In the genomic region with DNA sequence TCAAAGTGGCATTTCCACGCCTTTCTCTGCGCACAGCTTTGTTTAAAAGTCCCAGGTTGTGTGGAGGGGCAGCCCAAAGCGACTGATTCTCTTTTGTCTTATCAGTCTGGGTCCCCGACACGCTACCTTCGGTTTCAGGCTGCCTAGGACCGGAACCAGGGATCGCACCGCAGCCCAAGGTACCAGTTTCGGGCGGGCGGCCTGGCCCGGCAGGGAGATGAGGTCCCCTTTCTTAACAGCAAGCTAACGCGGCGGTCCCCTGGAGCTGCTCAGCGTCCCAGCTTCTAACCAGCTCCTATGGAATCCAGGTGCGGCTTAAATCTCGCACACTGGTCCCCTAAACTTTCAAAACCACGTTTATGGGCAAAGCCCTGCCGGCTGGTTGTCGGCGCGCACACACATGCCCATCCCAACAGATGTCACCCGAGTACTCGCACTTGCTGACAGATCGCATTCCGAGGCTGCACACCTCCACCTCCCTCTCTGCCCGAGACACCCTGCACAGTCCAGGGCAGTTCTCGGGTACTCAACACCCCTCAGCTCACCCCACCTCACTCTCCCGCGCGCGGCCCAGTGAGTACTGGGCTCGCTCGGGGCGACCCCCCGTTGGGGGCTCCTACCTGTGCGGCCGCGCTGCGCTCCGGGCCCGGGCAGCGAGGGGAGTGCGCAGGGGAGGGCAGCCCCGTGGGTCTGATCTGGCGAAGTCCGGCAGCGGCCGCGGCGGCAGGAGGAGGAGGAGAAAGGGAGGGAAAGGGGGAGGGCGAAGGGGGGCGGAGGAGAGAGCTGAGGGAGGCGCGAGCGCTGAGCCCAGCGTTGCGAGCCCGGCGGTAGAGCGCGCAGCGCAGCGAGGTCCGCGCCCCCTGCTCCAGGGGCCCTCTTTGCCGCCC, we compare ENCODE assay signal across 8 cellular contexts. TPM values are rescaled to one million over a fixed set of nuclear protein-coding genes. Genes with fewer than 3 reads are reported as not detected.
DNase-seq lines count a peak whose midpoint lies in the region; ATAC-seq, FAIRE-seq and TF ChIP-seq lines count a peak whose summit lies in the region.

A gene with protein sequence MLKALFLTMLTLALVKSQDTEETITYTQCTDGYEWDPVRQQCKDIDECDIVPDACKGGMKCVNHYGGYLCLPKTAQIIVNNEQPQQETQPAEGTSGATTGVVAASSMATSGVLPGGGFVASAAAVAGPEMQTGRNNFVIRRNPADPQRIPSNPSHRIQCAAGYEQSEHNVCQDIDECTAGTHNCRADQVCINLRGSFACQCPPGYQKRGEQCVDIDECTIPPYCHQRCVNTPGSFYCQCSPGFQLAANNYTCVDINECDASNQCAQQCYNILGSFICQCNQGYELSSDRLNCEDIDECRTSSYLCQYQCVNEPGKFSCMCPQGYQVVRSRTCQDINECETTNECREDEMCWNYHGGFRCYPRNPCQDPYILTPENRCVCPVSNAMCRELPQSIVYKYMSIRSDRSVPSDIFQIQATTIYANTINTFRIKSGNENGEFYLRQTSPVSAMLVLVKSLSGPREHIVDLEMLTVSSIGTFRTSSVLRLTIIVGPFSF (minus strand): TSS at position 692 of the 887 bp plus-strand sequence. CDS start 1,342 bp downstream, outside the sequence.

- H3K9ac ChIP-seq in PC-3 (ENCODE audit: low read length) = peak within 1 kb of the TSS; percentile 28; the same call in 1 of the 2 replicates

- no peaks in the 10 kb centered on the region for H3F3A ChIP-seq in PC-3 (ENCODE audit: low read length, unreplicated experiment)

- no peaks in the 10 kb centered on the region for H3K36me3 ChIP-seq in PC-3 (ENCODE audit: low read depth, low read length)
- no peaks in the 10 kb centered on the region for H3K36me3 ChIP-seq in mucosa of descending colon (ENCODE audit: low read depth)
- H3K36me3 ChIP-seq in uterus = no peaks in the 10 kb centered on the region

- H3K79me2 ChIP-seq in PC-3 (ENCODE audit: low read length) = peaks cover 10% of the 10 kb centered on the region

- no peak within 1 kb of the TSS for H3K27ac ChIP-seq in PC-3 (ENCODE audit: low read length)
- H3K27ac ChIP-seq in uterus = peak within 1 kb of the TSS; percentile 82 to 88

- H3K27me3 ChIP-seq in PC-3 (ENCODE audit: low read length) (no peaks in the 10 kb centered on the region), uterus (no peaks in the 10 kb centered on the region)

- FAIRE-seq in GM12892 (lab: Jason Lieb, UNC) = no peak

- H3K9me3 ChIP-seq in PC-3 (ENCODE audit: low read length) (no peaks in the 10 kb centered on the region), mucosa of descending colon (no peaks in the 10 kb centered on the region), uterus (no peaks in the 10 kb centered on the region)

- intact Hi-C loops in PC-3 (cut with micrococcal nuclease) (loop anchor here (1.0 to 5.0 kb wide), 2 partner anchors 39 to 152 kb away; no protein-coding TSS in a partner anchor), mucosa of descending colon (cut with DNase I, micrococcal nuclease) (no loop called here), uterus (cut with DNase I; ENCODE audit: low total_unique reads) (no loop called here)

- H3K9me2 ChIP-seq in PC-3 (replicated peaks; ENCODE audit: low read length) = no peaks in the 10 kb centered on the region

- H3K4me1 ChIP-seq in PC-3 (ENCODE audit: insufficient read depth, low read length) (peaks cover 18% of the 10 kb centered on the region), mucosa of descending colon (ENCODE audit: low read depth) (peaks cover 2% of the 10 kb centered on the region), uterus (no peaks in the 10 kb centered on the region)

- POLR2A ChIA-PET in PC-3 (lab: Charles Lee; ENCODE audit: unreplicated experiment) = no interaction called here

- no peaks in the 10 kb centered on the region for H4K20me1 ChIP-seq in PC-3 (ENCODE audit: low read length)

- TF ChIP-seq POLR2A in GM12892 (IDR thresholded peaks at IDR 0.05; ENCODE audit: low read depth, low read length) (no peak), uterus (IDR thresholded peaks at IDR 0.05) (peak in 1 of 2 donors; percentile 64)

- ATAC-seq in HG02870 (IDR thresholded peaks at IDR 0.05; ENCODE audit: unreplicated experiment) (peak; percentile 68), PC-3 (peak; percentile 90), mucosa of descending colon (peak; percentile 64)

- H3K4me2 ChIP-seq in PC-3 (ENCODE audit: low read length) = peak within 1 kb of the TSS; percentile 95

- H2AFZ ChIP-seq in PC-3 (ENCODE audit: low read length) = peak within 1 kb of the TSS; percentile 94

- peak; percentile 1 for DNase-seq in GM12892 (ENCODE audit: insufficient read length)
- DNase-seq in PC-3 = peak; percentile 69
- no peak for DNase-seq in epithelial cell of proximal tubule (ENCODE audit: low read depth)
- peak; percentile 16 to 57 (median 43) for DNase-seq in mucosa of descending colon
- peak; percentile 80 to 83 for DNase-seq in uterus
- no peak for DNase-seq in OCI-M1 (lab: John Stamatoyannopoulos, UW)
- no peak for DNase-seq in RKO (ENCODE audit: low spot score)

- TF ChIP-seq CTCF in PC-3 (conservative IDR thresholded peaks at IDR 0.05; ENCODE audit: low read depth, low read length) = peak; percentile 28; the same call in 1 of the 2 replicates
- peak; percentile 13 for TF ChIP-seq CTCF in epithelial cell of proximal tubule (conservative IDR thresholded peaks at IDR 0.05; ENCODE audit: low read depth, low read length)
- TF ChIP-seq CTCF in mucosa of descending colon (IDR thresholded peaks at IDR 0.05) = no peak
- no peak for TF ChIP-seq CTCF in uterus (IDR thresholded peaks at IDR 0.05)

- BruUV-seq in PC-3 (replicated peaks; lab: Mats Ljungman, UMichigan) = no TSS peak

- H3K4me3 ChIP-seq in PC-3 (ENCODE audit: low read length) (peak within 1 kb of the TSS; percentile 83), epithelial cell of proximal tubule (ENCODE audit: low read depth, low read length) (peak within 1 kb of the TSS; percentile 81), mucosa of descending colon (no peak within 1 kb of the TSS), uterus (peak within 1 kb of the TSS; percentile 73 to 77)

- CTCF ChIA-PET in PC-3 (lab: Charles Lee) = interaction anchor here (0.7 kb wide), 1 partner anchor 62 kb away, joined by 4 read pairs; no protein-coding TSS in a partner anchor

RNA-seq across cellular contexts. Expression of the gene that starts here (rescaled TPM):
- not detected for polyA plus RNA-seq in GM12892 (2012; ENCODE audit: missing spikeins)
- total RNA-seq in PC-3 (2014; rRNA removed) (52.0 and 59.6 TPM in 2 replicates), epithelial cell of proximal tubule (30.0 and 42.8 TPM in 2 replicates), mucosa of descending colon (10 to 100 TPM in 2 of 3 donors, 1 to 10 TPM in 1; 9.5 to 80.1 (median 40.8) TPM), uterus (100 to 1,000 TPM in 3 of 4 donors, 10 to 100 TPM in 1; 57.0 to 513 (median 250) TPM)

Comparison
In these comparisons a context has a peak if more than half of its experiments do, and no peak if none do; other contexts are left out.
1. DNase-seq: peak in GM12892 (single experiment), PC-3 (single experiment), mucosa of descending colon (3 of 3) and uterus (2 of 2); none in epithelial cell of proximal tubule (single experiment), OCI-M1 (single experiment) and RKO (single experiment).
2. CTCF ChIP-seq: peak in PC-3 (single experiment) and epithelial cell of proximal tubule (single experiment); none in mucosa of descending colon (single experiment) and uterus (0 of 4).
3. Peak in every context shown above with its lines, with median percentiles within 50 percentile points of each other: ATAC-seq.